Comparison of ENCODE assay signal across 1 cellular context in genomic region chr17:48107137-48108055, GRCh38.
TF ChIP-seq lines count a peak whose summit lies in the region.

TSS of gene SNX11 (plus strand) at chr17:48107766. CDS start at chr17:48112044, 4,278 bp downstream.

TF ChIP-seq in HepG2, 621 proteins besides CTCF, POLR2A, EP300 and RAD21 (continued from another document and continues in another):
- no peak for TF ChIP-seq ZNF512 (CRISPR knock-in tag; IDR thresholded peaks at IDR 0.05)
- peak; percentile 33; the same call in 1 of the 2 replicates for TF ChIP-seq ZMYM2 (CRISPR knock-in tag; IDR thresholded peaks at IDR 0.05)
- TF ChIP-seq ZBTB2 (CRISPR knock-in tag; IDR thresholded peaks at IDR 0.05; ENCODE audit: low read depth) = peak; percentile 99
- TF ChIP-seq THAP11 (CRISPR knock-in tag; IDR thresholded peaks at IDR 0.05) = peak; percentile 94
- TF ChIP-seq AHDC1 (CRISPR knock-in tag; IDR thresholded peaks at IDR 0.05; ENCODE audit: borderline replicate concordance) = peak; percentile 21; the same call in 1 of the 2 replicates
- TF ChIP-seq CREM (IDR thresholded peaks at IDR 0.05) = peak; percentile 75
- no peak for TF ChIP-seq CREM (CRISPR knock-in tag; IDR thresholded peaks at IDR 0.05)
- TF ChIP-seq SMAD3 (CRISPR knock-in tag; IDR thresholded peaks at IDR 0.05) = peak; percentile 24; the same call in 1 of the 2 replicates
- TF ChIP-seq CHCHD3 (CRISPR knock-in tag; IDR thresholded peaks at IDR 0.05) = peak; percentile 92
- no peak; the same call in 1 of the 2 replicates for TF ChIP-seq AKNA (CRISPR knock-in tag; IDR thresholded peaks at IDR 0.05; ENCODE audit: borderline replicate concordance)
- no peak for TF ChIP-seq ZUFSP (CRISPR knock-in tag; IDR thresholded peaks at IDR 0.05; ENCODE audit: borderline replicate concordance)
- TF ChIP-seq LCORL (IDR thresholded peaks at IDR 0.05) = no peak
- TF ChIP-seq LCORL (CRISPR knock-in tag; IDR thresholded peaks at IDR 0.05) = peak; percentile 69
- peak; percentile 13 for TF ChIP-seq ZNF781 (CRISPR knock-in tag; IDR thresholded peaks at IDR 0.05; ENCODE audit: borderline replicate concordance, not compliant biosample characterization)
- no peak; the same call in none of the 2 replicates for TF ChIP-seq KMT2B (CRISPR knock-in tag; IDR thresholded peaks at IDR 0.05)
- no peak for TF ChIP-seq HNF4A (CRISPR knock-in tag; IDR thresholded peaks at IDR 0.05)
- peak; percentile 78 to 83; a peak in 2 of 4 replicates for TF ChIP-seq HMGXB4 (CRISPR knock-in tag; IDR thresholded peaks at IDR 0.05; ENCODE audit: borderline replicate concordance in 1 of 2, low read depth in 1 of 2)
- TF ChIP-seq ZBTB4 (CRISPR knock-in tag; IDR thresholded peaks at IDR 0.05; ENCODE audit: borderline replicate concordance) = peak; percentile 83; the same call in 1 of the 2 replicates
- TF ChIP-seq ZSCAN21 (CRISPR knock-in tag; IDR thresholded peaks at IDR 0.05; ENCODE audit: borderline replicate concordance) = peak; percentile 19; the same call in 1 of the 2 replicates
- TF ChIP-seq ZNF230 (CRISPR knock-in tag; IDR thresholded peaks at IDR 0.05) = peak; percentile 84; the same call in 1 of the 2 replicates
- peak; percentile 86 for TF ChIP-seq PHF8 (CRISPR knock-in tag; IDR thresholded peaks at IDR 0.05)
- no peak for TF ChIP-seq RBM22 (optimal IDR thresholded peaks at IDR 0.05; ENCODE audit: low read length)
- TF ChIP-seq PRDM10 (CRISPR knock-in tag; IDR thresholded peaks at IDR 0.05; ENCODE audit: low read depth) = peak; percentile 88
- TF ChIP-seq RXRB (CRISPR knock-in tag; IDR thresholded peaks at IDR 0.05; ENCODE audit: borderline replicate concordance) = peak; percentile 40; the same call in 1 of the 2 replicates
- peak; percentile 51; the same call in 1 of the 2 replicates for TF ChIP-seq ZNF879 (CRISPR knock-in tag; IDR thresholded peaks at IDR 0.05)
- peak; percentile 93 for TF ChIP-seq PHF20 (CRISPR knock-in tag; IDR thresholded peaks at IDR 0.05)
